9 cellular contexts compared by ENCODE assay signal in the genomic region with DNA sequence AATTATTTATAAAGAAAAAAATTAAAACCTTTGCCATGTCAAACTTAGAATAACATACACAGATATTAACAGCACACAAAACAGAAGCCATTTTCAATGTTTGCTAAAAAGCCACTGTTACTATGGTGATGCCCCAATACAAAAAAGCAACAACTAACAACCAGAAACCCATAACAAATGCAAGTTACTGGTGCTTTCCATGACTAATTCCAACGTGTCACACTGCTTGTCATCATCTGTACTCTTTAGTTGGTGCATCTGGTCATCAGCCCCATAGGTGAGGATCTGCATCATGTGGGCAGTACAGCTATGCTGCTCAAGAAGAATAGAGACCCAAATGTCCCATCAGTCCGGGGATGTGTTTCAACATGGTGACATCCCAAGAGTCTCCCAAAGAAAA. TPM values are rescaled to one million over a fixed set of nuclear protein-coding genes. Genes with fewer than 3 reads are reported as not detected.
DNase-seq lines count a peak whose midpoint lies in the region; ATAC-seq and TF ChIP-seq lines count a peak whose summit lies in the region.
"Had no signal": no experiment of that assay in that cellular context is flagged by ENCODE, and none has a peak within 500 bp of the region (broad histone marks: within the 10 kb centered on the region; RNA-seq: fewer than 3 reads in every experiment).

No MANE protein-coding gene starts in this region.

- H3K27me3 ChIP-seq in spleen (replicated peaks in 1 of 7) (no peaks in the 10 kb centered on the region), MG63 (peaks cover 2% of the 10 kb centered on the region; the same call in 1 of the 2 replicates)

- peak overlapping the region; percentile 20 to 52 for H3K27ac Mint-ChIP-seq in activated naive CD4-positive, alpha-beta T cell treated with anti-CD3 and anti-CD28 coated beads, Interleukin-2, amount 50 U/mL, for 72 hours
- H3K27ac Mint-ChIP-seq in activated naive CD4-positive, alpha-beta T cell treated with anti-CD3 and anti-CD28 coated beads, Interleukin-2, amount 10 ng/mL, durations not matched to agents 7 days and 5 days: no peak overlapping the region
- H3K27ac Mint-ChIP-seq: CD4-positive, alpha-beta T cell had no signal

- H3K36me3 Mint-ChIP-seq in activated naive CD4-positive, alpha-beta T cell treated with anti-CD3 and anti-CD28 coated beads, Interleukin-2, amount 50 U/mL, for 72 hours: peaks cover 0 to 16% of the 10 kb centered on the region in 2 donors
- no peaks in the 10 kb centered on the region for H3K36me3 Mint-ChIP-seq in activated naive CD4-positive, alpha-beta T cell treated with anti-CD3 and anti-CD28 coated beads, Interleukin-2, amount 10 ng/mL, durations not matched to agents 7 days and 5 days

- no peaks in the 10 kb centered on the region for H3K9me3 Mint-ChIP-seq in activated naive CD4-positive, alpha-beta T cell treated with anti-CD3 and anti-CD28 coated beads, Interleukin-2, amount 50 U/mL, for 72 hours
- H3K9me3 Mint-ChIP-seq in activated naive CD4-positive, alpha-beta T cell treated with anti-CD3 and anti-CD28 coated beads, Interleukin-2, amount 10 ng/mL, durations not matched to agents 7 days and 5 days: no peaks in the 10 kb centered on the region
- H3K9me3 Mint-ChIP-seq: CD4-positive, alpha-beta T cell had no signal

- H3K9me3 ChIP-seq in spleen (no peaks in the 10 kb centered on the region), MG63 (no peaks in the 10 kb centered on the region)

- peak; percentile 95 to 99 for ATAC-seq in activated naive CD4-positive, alpha-beta T cell treated with anti-CD3 and anti-CD28 coated beads, Interleukin-2, amount 50 U/mL, for 72 hours
- peak; percentile 97 for ATAC-seq in stimulated activated naive CD8-positive, alpha-beta T cell treated with anti-CD3 and anti-CD28 coated beads, Interleukin-15, Interleukin-2, amounts not matched to agents 100 U/mL and 50 U/mL, for 24 hours

- H3K4me1 Mint-ChIP-seq in activated naive CD4-positive, alpha-beta T cell treated with anti-CD3 and anti-CD28 coated beads, Interleukin-2, amount 10 ng/mL, durations not matched to agents 7 days and 5 days: no peaks in the 10 kb centered on the region

- no peak overlapping the region for H3K4me3 Mint-ChIP-seq in activated naive CD4-positive, alpha-beta T cell treated with anti-CD3 and anti-CD28 coated beads, Interleukin-2, amount 10 ng/mL, durations not matched to agents 7 days and 5 days
- H3K4me3 Mint-ChIP-seq: CD4-positive, alpha-beta T cell had no signal

- no peak for TF ChIP-seq POLR2A in spleen (IDR thresholded peaks at IDR 0.05)

- no peaks in the 10 kb centered on the region for H3K27me3 Mint-ChIP-seq in activated naive CD4-positive, alpha-beta T cell treated with anti-CD3 and anti-CD28 coated beads, Interleukin-2, amount 10 ng/mL, durations not matched to agents 7 days and 5 days

- no peak for TF ChIP-seq CTCF in spleen (IDR thresholded peaks at IDR 0.05 in 8 of 11, conservative IDR thresholded peaks at IDR 0.05 in 3 of 11)

- H3K4me3 ChIP-seq in spleen: no peak overlapping the region
- no peak overlapping the region for H3K4me3 ChIP-seq in MG63

- H3K36me3 ChIP-seq in spleen (no peaks in the 10 kb centered on the region), MG63 (no peaks in the 10 kb centered on the region)

- peak overlapping the region in 1 of 8 donors; percentile 66 for H3K27ac ChIP-seq in spleen

- intact Hi-C loops in spleen (cut with DNase I; ENCODE audit: low total_unique reads): no loop called here

- peaks cover 0 to 40% (median 2%) of the 10 kb centered on the region in 6 donors for H3K4me1 ChIP-seq in spleen

- peak in 1 of 2 donors; percentile 31 for DNase-seq in activated naive CD4-positive, alpha-beta T cell treated with anti-CD3 and anti-CD28 coated beads, Interleukin-2, amount 50 U/mL, for 72 hours (ENCODE audit: low spot score in 2 of 2)
- no peak for DNase-seq in activated naive CD4-positive, alpha-beta T cell treated with anti-CD3 and anti-CD28 coated beads, Interleukin-2, amount 10 ng/mL, durations not matched to agents 7 days and 5 days
- peak; percentile 17 for DNase-seq in NCI-H774 (lab: John Stamatoyannopoulos, UW)
- DNase-seq in dermis microvascular lymphatic vessel endothelial cell (ENCODE audit: low read depth in 2 of 2): peak; percentile 9 to 21
- DNase-seq in stimulated activated naive CD8-positive, alpha-beta T cell treated with anti-CD3 and anti-CD28 coated beads, Interleukin-15, Interleukin-2, amounts not matched to agents 100 U/mL and 50 U/mL, for 24 hours: peak; percentile 30
- no peak for DNase-seq in spleen
- DNase-seq in iPS-NIHi11 (ENCODE audit: low spot score): no peak
- no peak for DNase-seq in MG63
- DNase-seq: CD4-positive, alpha-beta T cell had no signal

- CTCF ChIA-PET in activated naive CD4-positive, alpha-beta T cell treated with anti-CD3 and anti-CD28 coated beads, Interleukin-2, amount 10 ng/mL, durations not matched to agents 7 days and 5 days (lab: Charles Lee): no interaction called here

- 49 to 62% (median 52%) methylated on average over 2 of the region's 2 CpGs for WGBS in spleen, 5 donors

RNA-seq across cellular contexts. Expression of a gene that starts 52.8 kb away (rescaled TPM):
- total RNA-seq in activated naive CD4-positive, alpha-beta T cell treated with anti-CD3 and anti-CD28 coated beads, Interleukin-2, amount 50 U/mL, for 72 hours: 10 to 100 TPM; 10.4 to 16.1 TPM
- 0.39 and 2.0 TPM in 2 replicates for total RNA-seq in dermis microvascular lymphatic vessel endothelial cell
- 10 to 100 TPM; 23.1 to 42.8 (median 31.3) TPM for total RNA-seq in spleen
- polyA plus RNA-seq in spleen: 1 to 10 TPM; 1.7 to 4.9 (median 2.4) TPM
- not detected in 2 replicates for total RNA-seq in MG63 (2014; rRNA removed; shearing (Covaris generic); ENCODE audit: low replicate concordance)

Comparison
In these comparisons a context has a peak if more than half of its experiments do, and no peak if none do; other contexts are left out.
1. DNase-seq: peak in NCI-H774 (single experiment), dermis microvascular lymphatic vessel endothelial cell (2 of 2) and stimulated activated naive CD8-positive, alpha-beta T cell treated with anti-CD3 and anti-CD28 coated beads, Interleukin-15, Interleukin-2, amounts not matched to agents 100 U/mL and 50 U/mL, for 24 hours (single experiment); none in activated naive CD4-positive, alpha-beta T cell treated with anti-CD3 and anti-CD28 coated beads, Interleukin-2, amount 10 ng/mL, durations not matched to agents 7 days and 5 days (single experiment), spleen (single experiment), iPS-NIHi11 (single experiment) and MG63 (single experiment).